In genomic region chr1:145978860-145979745, GRCh38 we compare ENCODE assay signal across 1 cellular context.
A peak's percentile ranks its signal among the peaks of the same experiment; 100 is the strongest.
TF ChIP-seq lines count a peak whose summit lies in the region.

No MANE protein-coding gene starts in this region.

TF ChIP-seq in K562, 482 proteins besides CTCF, POLR2A, EP300 and RAD21 (continued from another document and continues in another):
- 0 out of 2 replicates have a peak, but pooled peaks have one; percentile 46 for TF ChIP-seq PTTG1 (tag; IDR thresholded peaks at IDR 0.05; ENCODE audit: low read depth)
- no peak for TF ChIP-seq NFE2L1 (tag; IDR thresholded peaks at IDR 0.05; ENCODE audit: borderline replicate concordance, low read depth)
- TF ChIP-seq SOX6 (IDR thresholded peaks at IDR 0.05): peak; percentile 78
- peak; percentile 11 to 44; a peak in 2 of 4 replicates for TF ChIP-seq NRF1 (conservative IDR thresholded peaks at IDR 0.05 in 1 of 2, IDR thresholded peaks at IDR 0.05 in 1 of 2)
- TF ChIP-seq MYC (IDR thresholded peaks at IDR 0.05; ENCODE audit: low read depth, low read length): peak; percentile 65; the same call in 1 of the 2 replicates
- no peak; the same call in 1 of the 2 replicates for TF ChIP-seq MYC (CRISPR knock-in tag; IDR thresholded peaks at IDR 0.05; ENCODE audit: borderline replicate concordance, low read depth)
- TF ChIP-seq MLLT1 (IDR thresholded peaks at IDR 0.05): peak; percentile 70 to 77; a peak in 3 of 4 replicates
- TF ChIP-seq ZNF175 (CRISPR knock-in tag; IDR thresholded peaks at IDR 0.05; ENCODE audit: low read depth): peak; percentile 66
- 0 out of 2 replicates have a peak, but pooled peaks have one; percentile 64 for TF ChIP-seq HMGXB4 (CRISPR knock-in tag; IDR thresholded peaks at IDR 0.05)
- TF ChIP-seq ZBTB12 (CRISPR knock-in tag; IDR thresholded peaks at IDR 0.05): no peak
- TF ChIP-seq HMG20B (CRISPR knock-in tag; IDR thresholded peaks at IDR 0.05): no peak
- TF ChIP-seq ASH1L (IDR thresholded peaks at IDR 0.05; ENCODE audit: borderline replicate concordance, low read depth, partially characterized antibody): peak; percentile 84
- peak; percentile 92 for TF ChIP-seq DPF2 (IDR thresholded peaks at IDR 0.05)
- peak; percentile 57 for TF ChIP-seq KLF13 (tag; IDR thresholded peaks at IDR 0.05; ENCODE audit: borderline replicate concordance, low read depth)
- TF ChIP-seq BRD9 (IDR thresholded peaks at IDR 0.05; ENCODE audit: low read depth, partially characterized antibody): peak; percentile 59
- peak; percentile 73 for TF ChIP-seq NEUROD1 (IDR thresholded peaks at IDR 0.05; ENCODE audit: borderline replicate concordance, low read depth, low read length, partially characterized antibody)
- TF ChIP-seq HSF4 (CRISPR knock-in tag; IDR thresholded peaks at IDR 0.05; ENCODE audit: borderline replicate concordance): 0 out of 2 replicates have a peak, but pooled peaks have one; percentile 58
- TF ChIP-seq NCOA2 (IDR thresholded peaks at IDR 0.05; ENCODE audit: partially characterized antibody in 2 of 2): no peak
- TF ChIP-seq SIX5 (IDR thresholded peaks at IDR 0.05; ENCODE audit: borderline replicate concordance in 1 of 2, insufficient read depth in 1 of 2, low read depth in 1 of 2, low read length in 2 of 2): peak in 1 of 2 experiments; percentile 29; a peak in 1 of 4 replicates
- no peak; the same call in 1 of the 2 replicates for TF ChIP-seq HCFC1 (IDR thresholded peaks at IDR 0.05; ENCODE audit: low read depth, low read length)
- TF ChIP-seq MYNN (IDR thresholded peaks at IDR 0.05): no peak
- no peak for TF ChIP-seq MYNN (CRISPR knock-in tag; IDR thresholded peaks at IDR 0.05)
- TF ChIP-seq DDX20 (tag; IDR thresholded peaks at IDR 0.05; ENCODE audit: low read depth): 0 out of 2 replicates have a peak, but pooled peaks have one; percentile 18
- TF ChIP-seq POLR2H (tag; IDR thresholded peaks at IDR 0.05; ENCODE audit: low read depth): peak; percentile 85
- peak; percentile 44 for TF ChIP-seq TEAD4 (IDR thresholded peaks at IDR 0.05; ENCODE audit: low read length)
- TF ChIP-seq TEAD4 (CRISPR knock-in tag; IDR thresholded peaks at IDR 0.05; ENCODE audit: borderline replicate concordance): no peak
- TF ChIP-seq NFRKB (IDR thresholded peaks at IDR 0.05; ENCODE audit: low read depth): peak; percentile 96
- peak; percentile 79 for TF ChIP-seq DACH1 (IDR thresholded peaks at IDR 0.05; ENCODE audit: partially characterized antibody)
- TF ChIP-seq NR4A1 (CRISPR knock-in tag; IDR thresholded peaks at IDR 0.05): 0 out of 2 replicates have a peak, but pooled peaks have one; percentile 29
- TF ChIP-seq NR4A1 (tag; IDR thresholded peaks at IDR 0.05): peak; percentile 78
- peak; percentile 57; the same call in 1 of the 2 replicates for TF ChIP-seq HDGF (IDR thresholded peaks at IDR 0.05)
- 0 out of 2 replicates have a peak, but pooled peaks have one; percentile 67 for TF ChIP-seq TCFL5 (CRISPR knock-in tag; conservative IDR thresholded peaks at IDR 0.05)
- peak; percentile 50 to 81 for TF ChIP-seq AFF1 (IDR thresholded peaks at IDR 0.05; ENCODE audit: low read depth in 1 of 2, partially characterized antibody in 2 of 2)
- TF ChIP-seq TCF15 (CRISPR knock-in tag; IDR thresholded peaks at IDR 0.05): 0 out of 2 replicates have a peak, but pooled peaks have one; percentile 30
- TF ChIP-seq CBFB (CRISPR knock-in tag; IDR thresholded peaks at IDR 0.05): no peak
- peak; percentile 84 to 91 for TF ChIP-seq FOXK2 (conservative IDR thresholded peaks at IDR 0.05 in 1 of 2, IDR thresholded peaks at IDR 0.05 in 1 of 2; ENCODE audit: low read depth in 2 of 2)
- peak; percentile 73 for TF ChIP-seq GATA2 (CRISPR knock-in tag; IDR thresholded peaks at IDR 0.05)
- TF ChIP-seq ZNF696 (CRISPR knock-in tag; conservative IDR thresholded peaks at IDR 0.05): no peak
- TF ChIP-seq MLX (CRISPR knock-in tag; conservative IDR thresholded peaks at IDR 0.05): peak; percentile 100
- TF ChIP-seq MEIS2 (IDR thresholded peaks at IDR 0.05; ENCODE audit: partially characterized antibody): peak; percentile 35
- TF ChIP-seq DMBX1 (CRISPR knock-in tag; IDR thresholded peaks at IDR 0.05; ENCODE audit: borderline replicate concordance): peak; percentile 78; the same call in 1 of the 2 replicates
- TF ChIP-seq MTA3 (IDR thresholded peaks at IDR 0.05; ENCODE audit: borderline replicate concordance): peak; percentile 72
- TF ChIP-seq FOS (IDR thresholded peaks at IDR 0.05; ENCODE audit: extremely low read depth, insufficient read length): peak; percentile 91
- peak; percentile 100 for TF ChIP-seq ATF7 (IDR thresholded peaks at IDR 0.05)
- 0 out of 2 replicates have a peak, but pooled peaks have one; percentile 13 for TF ChIP-seq RBFOX2 (IDR thresholded peaks at IDR 0.05; ENCODE audit: low read depth, low read length)
- TF ChIP-seq SLC30A9 (CRISPR knock-in tag; IDR thresholded peaks at IDR 0.05): no peak
- peak in 1 of 2 experiments; percentile 60; a peak in 2 of 3 replicates for TF ChIP-seq CBX3 (IDR thresholded peaks at IDR 0.05; ENCODE audit: borderline replicate concordance in 1 of 2, low read length in 2 of 2)
- TF ChIP-seq RNF2 (IDR thresholded peaks at IDR 0.05): peak; percentile 91
- peak; percentile 56; the same call in 1 of the 2 replicates for TF ChIP-seq MEF2D (tag; conservative IDR thresholded peaks at IDR 0.05; ENCODE audit: low read depth)
- peak; percentile 79; the same call in 1 of the 2 replicates for TF ChIP-seq CTBP1 (IDR thresholded peaks at IDR 0.05; ENCODE audit: borderline replicate concordance)
- TF ChIP-seq ZNF668 (CRISPR knock-in tag; IDR thresholded peaks at IDR 0.05): peak; percentile 67; the same call in 1 of the 2 replicates
- TF ChIP-seq ZFX (CRISPR knock-in tag; IDR thresholded peaks at IDR 0.05): peak; percentile 65; the same call in 1 of the 2 replicates
- TF ChIP-seq CHD1 (IDR thresholded peaks at IDR 0.05; ENCODE audit: low read length): peak; percentile 95
- peak; percentile 88 for TF ChIP-seq EGR1 (conservative IDR thresholded peaks at IDR 0.05)
- peak; percentile 50; the same call in 1 of the 2 replicates for TF ChIP-seq MIER1 (IDR thresholded peaks at IDR 0.05; ENCODE audit: low read depth)
- peak; percentile 40; the same call in 1 of the 2 replicates for TF ChIP-seq ZNF644 (tag; IDR thresholded peaks at IDR 0.05; ENCODE audit: low read depth)
- peak; percentile 40; the same call in 1 of the 2 replicates for TF ChIP-seq HBP1 (CRISPR knock-in tag; IDR thresholded peaks at IDR 0.05)
- TF ChIP-seq PRPF4 (IDR thresholded peaks at IDR 0.05; ENCODE audit: insufficient read depth, low read depth, low read length, poor library complexity, severe bottlenecking): no peak
- peak; percentile 65 to 73 for TF ChIP-seq ARNT (IDR thresholded peaks at IDR 0.05)
